8 cellular contexts compared by ENCODE assay signal in genomic region chr11:17388609-17389204, GRCh38. TPM values are rescaled to one million over a fixed set of nuclear protein-coding genes. Genes with fewer than 3 reads are reported as not detected.
A peak's percentile ranks its signal among the peaks of the same experiment; 100 is the strongest.
DNase-seq lines count a peak whose midpoint lies in the region; ATAC-seq and TF ChIP-seq lines count a peak whose summit lies in the region.

KCNJ11 (minus strand) TSS chr11:17388659; CDS start chr11:17388091, 568 bp downstream.

- H3K9me3 ChIP-seq in left ventricle myocardium inferior (replicated peaks): no peaks in the 10 kb centered on the region

- CTCF ChIA-PET in activated CD8-positive, alpha-beta T cell treated with anti-CD3 and anti-CD28 coated beads for 36 hours (lab: Charles Lee): interaction anchor here (0.7 to 6.4 kb wide), 21 partner anchors 10 to 524 kb away, joined by 3 to 27 read pairs (median 4); no protein-coding TSS in a partner anchor

- H3K4me3 ChIP-seq in AG09309 (ENCODE audit: control insufficient read depth, low read depth, low read length) (peak within 1 kb of the TSS; percentile 24), left ventricle myocardium inferior (peak within 1 kb of the TSS; percentile 66), skeletal muscle cell (ENCODE audit: low read depth, low read length) (peak within 1 kb of the TSS; percentile 38)

- DNase-seq in AG09309 (ENCODE audit: low read depth) (no peak), left ventricle myocardium inferior (no peak), skeletal muscle cell (ENCODE audit: low read depth) (no peak), erythroblast (lab: John Stamatoyannopoulos, UW) (no peak), GM03348 (ENCODE audit: low spot score) (no peak)
- DNase-seq in activated CD8-positive, alpha-beta T cell treated with anti-CD3 and anti-CD28 coated beads for 36 hours: no peak

- H3K9me3 Mint-ChIP-seq in activated CD8-positive, alpha-beta T cell treated with anti-CD3 and anti-CD28 coated beads for 36 hours: no peaks in the 10 kb centered on the region

- H3K36me3 ChIP-seq in left ventricle myocardium inferior: no peaks in the 10 kb centered on the region

- no peak within 1 kb of the TSS for H3K27ac Mint-ChIP-seq in activated CD8-positive, alpha-beta T cell treated with anti-CD3 and anti-CD28 coated beads for 36 hours

- H3K27ac ChIP-seq in left ventricle myocardium inferior (replicated peaks): peak within 1 kb of the TSS; percentile 78

- peaks cover 44% of the 10 kb centered on the region for H3K4me1 ChIP-seq in left ventricle myocardium inferior

- H3K4me1 Mint-ChIP-seq in activated CD8-positive, alpha-beta T cell treated with anti-CD3 and anti-CD28 coated beads for 36 hours (ENCODE audit: low read depth): peaks cover 4% of the 10 kb centered on the region

- peaks cover 2% of the 10 kb centered on the region for H3K27me3 Mint-ChIP-seq in activated CD8-positive, alpha-beta T cell treated with anti-CD3 and anti-CD28 coated beads for 36 hours

- H3K4me3 Mint-ChIP-seq in activated CD8-positive, alpha-beta T cell treated with anti-CD3 and anti-CD28 coated beads for 36 hours: peak within 1 kb of the TSS; percentile 69

- no peak for TF ChIP-seq POLR2A in erythroblast (IDR thresholded peaks at IDR 0.05; ENCODE audit: low read length)

- intact Hi-C loops in activated CD8-positive, alpha-beta T cell treated with anti-CD3 and anti-CD28 coated beads for 36 hours (cut with micrococcal nuclease): no loop called here
- intact Hi-C loops in left ventricle myocardium inferior (cut with micrococcal nuclease): no loop called here

- POLR2A ChIA-PET in activated CD8-positive, alpha-beta T cell treated with anti-CD3 and anti-CD28 coated beads for 36 hours (lab: Charles Lee): interaction anchor here (0.8 to 1.4 kb wide), 2 partner anchors 10 to 35 kb away, joined by 3 to 4 read pairs; no protein-coding TSS in a partner anchor

- ATAC-seq in GM19025 (IDR thresholded peaks at IDR 0.05; ENCODE audit: low read depth, unreplicated experiment) (peak; percentile 40), HG03342 (IDR thresholded peaks at IDR 0.05; ENCODE audit: unreplicated experiment) (peak; percentile 42)
- peak; percentile 60 for ATAC-seq in activated CD8-positive, alpha-beta T cell treated with anti-CD3 and anti-CD28 coated beads for 36 hours

- no peaks in the 10 kb centered on the region for H3K36me3 Mint-ChIP-seq in activated CD8-positive, alpha-beta T cell treated with anti-CD3 and anti-CD28 coated beads for 36 hours (ENCODE audit: low read depth)

- no peak for TF ChIP-seq CTCF in AG09309 (IDR thresholded peaks at IDR 0.05; ENCODE audit: control insufficient read depth, insufficient read depth, low read depth, low read length, missing control alignments)
- no peak for TF ChIP-seq CTCF in activated CD8-positive, alpha-beta T cell treated with anti-CD3 and anti-CD28 coated beads for 36 hours (IDR thresholded peaks at IDR 0.05)
- no peak for TF ChIP-seq CTCF in left ventricle myocardium inferior (IDR thresholded peaks at IDR 0.05; ENCODE audit: borderline replicate concordance)

- peaks cover 31% of the 10 kb centered on the region for H3K27me3 ChIP-seq in left ventricle myocardium inferior (ENCODE audit: low read depth)

RNA-seq across cellular contexts. Expression of gene KCNJ11, which starts in this region (rescaled TPM):
- total RNA-seq in activated CD8-positive, alpha-beta T cell treated with anti-CD3 and anti-CD28 coated beads for 36 hours: 1 to 10 TPM; 1.2 to 2.4 TPM
- 17.5 TPM for total RNA-seq in left ventricle myocardium inferior
